In genomic region chr1:151887028-151887427, GRCh38 we compare ENCODE assay signal across 1 cellular context.
TF ChIP-seq lines count a peak whose summit lies in the region.

No MANE protein-coding gene starts in this region.

TF ChIP-seq in endothelial cell of umbilical vein, 7 proteins besides CTCF, POLR2A, EP300 and RAD21 (continued from another document):
- TF ChIP-seq GATA2 (IDR thresholded peaks at IDR 0.05; ENCODE audit: insufficient read depth, insufficient read length, low read depth, low read length) (no peak), POLR2AphosphoS5 (IDR thresholded peaks at IDR 0.05; ENCODE audit: insufficient read depth, low read depth, low read length) (peak; percentile 72)
